Comparison of ENCODE assay signal across 10 cellular contexts in the genomic region with DNA sequence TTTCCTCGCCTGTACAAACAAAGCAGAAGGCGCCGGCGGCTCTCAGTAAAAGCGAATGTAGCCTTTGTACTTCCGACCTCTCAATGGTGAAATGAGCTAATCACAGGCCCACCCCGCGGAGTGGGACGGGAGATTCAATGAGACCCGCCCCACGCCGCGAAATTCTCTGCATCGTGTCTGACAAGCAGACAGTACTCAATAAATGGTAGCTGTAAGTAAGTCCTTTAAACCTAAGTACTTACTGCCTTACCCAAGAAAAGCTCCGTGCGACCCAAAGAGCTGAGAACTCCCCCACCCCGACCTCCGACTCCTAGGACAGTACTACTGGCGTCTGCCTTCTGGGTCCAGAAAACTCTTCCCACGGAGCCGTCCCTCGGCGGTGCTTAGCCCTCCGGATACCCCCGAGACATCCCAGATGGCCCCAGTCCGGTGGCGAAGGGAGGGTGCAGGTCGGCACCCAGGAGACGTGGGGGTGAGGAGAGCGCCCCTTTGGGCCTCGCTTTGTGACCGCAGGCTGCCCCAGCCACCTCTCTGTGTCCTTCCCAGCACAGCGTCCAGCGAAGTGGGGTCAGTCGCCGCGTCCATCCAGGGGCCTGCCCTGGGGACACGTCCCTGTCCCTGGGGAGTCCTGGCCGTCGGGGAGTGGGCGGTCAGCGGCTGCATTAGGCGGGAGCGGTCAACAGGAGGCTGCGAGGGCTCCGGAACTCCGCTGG. TPM values are rescaled to one million over a fixed set of nuclear protein-coding genes. Genes with fewer than 3 reads are reported as not detected.
DNase-seq lines count a peak whose midpoint lies in the region; ATAC-seq and TF ChIP-seq lines count a peak whose summit lies in the region.
"Had no signal": no experiment of that assay in that cellular context is flagged by ENCODE, and none has a peak within 500 bp of the region (broad histone marks: within the 10 kb centered on the region; RNA-seq: fewer than 3 reads in every experiment).

No MANE protein-coding gene starts in this region.

- H3K4me1 ChIP-seq in muscle layer of duodenum (ENCODE audit: control insufficient read depth in 1 of 2, insufficient read depth in 2 of 2, low read length in 2 of 2) (peaks cover 0 to 18% of the 10 kb centered on the region in 2 donors), uterus (peaks cover 0 to 10% of the 10 kb centered on the region in 2 donors)

- H3K4me3 Mint-ChIP-seq in natural killer cell: peak overlapping the region; percentile 61
- no peak overlapping the region for H3K4me3 Mint-ChIP-seq in natural killer cell treated with Interleukin-12 subunit alpha and Interleukin-12 subunit beta and Interleukin-15 and Interleukin-18, amount 100 ng/mL, for 72 hours

- no peak for TF ChIP-seq POLR2A in uterus (IDR thresholded peaks at IDR 0.05)

- no peaks in the 10 kb centered on the region for H3K9me3 ChIP-seq in muscle layer of duodenum (ENCODE audit: control insufficient read depth in 1 of 2, low read length in 2 of 2)
- no peaks in the 10 kb centered on the region for H3K9me3 ChIP-seq in uterus

- H3K36me3 Mint-ChIP-seq in natural killer cell: no peaks in the 10 kb centered on the region
- H3K36me3 Mint-ChIP-seq in natural killer cell treated with Interleukin-12 subunit alpha and Interleukin-12 subunit beta and Interleukin-15 and Interleukin-18, amount 100 ng/mL, for 72 hours: no peaks in the 10 kb centered on the region

- DNase-seq in natural killer cell: no peak
- no peak for DNase-seq in natural killer cell treated with Interleukin-12 subunit alpha and Interleukin-12 subunit beta and Interleukin-15 and Interleukin-18, amount 100 ng/mL, for 72 hours (ENCODE audit: low spot score)
- DNase-seq in dorsolateral prefrontal cortex: no peak
- DNase-seq in uterus: peak; percentile 36 to 37
- DNase-seq in hypothalamus (lab: John Stamatoyannopoulos, UW): no peak
- DNase-seq in stimulated activated CD4-positive, alpha-beta T cell treated with anti-CD3 and anti-CD28 coated beads, Interleukin-4, amount 100 ng/mL, for 4 hours: no peak
- DNase-seq: activated CD4-positive, alpha-beta T cell treated with anti-CD3 and anti-CD28 coated beads for 4 hours; stimulated activated naive CD4-positive, alpha-beta T cell treated with Interleukin-2 at 50 U/mL for 16 hours had no signal

- H3K36me3 ChIP-seq in muscle layer of duodenum (ENCODE audit: control insufficient read depth in 1 of 2, insufficient read depth in 2 of 2, low read length in 2 of 2) (no peaks in the 10 kb centered on the region), uterus (no peaks in the 10 kb centered on the region)

- ATAC-seq in natural killer cell: no peak
- ATAC-seq in natural killer cell treated with Interleukin-12 subunit alpha and Interleukin-12 subunit beta and Interleukin-15 and Interleukin-18, amount 100 ng/mL, for 72 hours: no peak
- ATAC-seq in HG03565 (IDR thresholded peaks at IDR 0.05; ENCODE audit: unreplicated experiment): no peak

- no peaks in the 10 kb centered on the region for H3K9me3 Mint-ChIP-seq in natural killer cell
- H3K9me3 Mint-ChIP-seq in natural killer cell treated with Interleukin-12 subunit alpha and Interleukin-12 subunit beta and Interleukin-15 and Interleukin-18, amount 100 ng/mL, for 72 hours: no peaks in the 10 kb centered on the region

- intact Hi-C loops in natural killer cell (cut with micrococcal nuclease): loop anchor here (1.0 kb wide), 2 partner anchors 696 to 715 kb away; no protein-coding TSS in a partner anchor
- intact Hi-C loops in dorsolateral prefrontal cortex (cut with DNase I): loop anchor here (2.0 to 10.0 kb wide), 6 partner anchors 94 to 714 kb away; no protein-coding TSS in a partner anchor
- intact Hi-C loops in uterus (cut with DNase I; ENCODE audit: low total_unique reads): loop anchor here (10.0 kb wide), 2 partner anchors 469 to 711 kb away; no protein-coding TSS in a partner anchor

- H3K27ac ChIP-seq in dorsolateral prefrontal cortex: peak overlapping the region in 1 of 59 donors; percentile 63
- H3K27ac ChIP-seq in muscle layer of duodenum (ENCODE audit: low read length): no peak overlapping the region
- H3K27ac ChIP-seq in uterus: peak overlapping the region; percentile 85 to 88

- TF ChIP-seq CTCF in natural killer cell (IDR thresholded peaks at IDR 0.05) (no peak), dorsolateral prefrontal cortex (IDR thresholded peaks at IDR 0.05 in 54 of 56, conservative IDR thresholded peaks at IDR 0.05 in 2 of 56; ENCODE audit: low read depth in 1 of 56, partially characterized antibody in 56 of 56) (no peak), uterus (IDR thresholded peaks at IDR 0.05) (no peak)

- H3K4me3 ChIP-seq in dorsolateral prefrontal cortex: peak overlapping the region in 45 of 59 donors; percentile 36 to 75 (median 61)
- H3K4me3 ChIP-seq in muscle layer of duodenum (ENCODE audit: low read depth in 1 of 2, low read length in 2 of 2): peak overlapping the region; percentile 21 to 77
- peak overlapping the region; percentile 66 to 77 for H3K4me3 ChIP-seq in uterus

- H3K27me3 ChIP-seq in dorsolateral prefrontal cortex (peaks cover 0 to 55% (median 14%) of the 10 kb centered on the region in 45 donors), muscle layer of duodenum (ENCODE audit: low read depth, low read length) (no peaks in the 10 kb centered on the region), uterus (no peaks in the 10 kb centered on the region)

- H3K27me3 Mint-ChIP-seq in natural killer cell (ENCODE audit: low read depth in 2 of 2): peaks cover 27 to 34% of the 10 kb centered on the region in 2 donors
- H3K27me3 Mint-ChIP-seq in natural killer cell treated with Interleukin-12 subunit alpha and Interleukin-12 subunit beta and Interleukin-15 and Interleukin-18, amount 100 ng/mL, for 72 hours: peaks cover 14% of the 10 kb centered on the region in 2 donors

- no peak overlapping the region for H3K27ac Mint-ChIP-seq in natural killer cell
- H3K27ac Mint-ChIP-seq in natural killer cell treated with Interleukin-12 subunit alpha and Interleukin-12 subunit beta and Interleukin-15 and Interleukin-18, amount 100 ng/mL, for 72 hours: no peak overlapping the region

- no peaks in the 10 kb centered on the region for H3K4me1 Mint-ChIP-seq in natural killer cell
- no peaks in the 10 kb centered on the region for H3K4me1 Mint-ChIP-seq in natural killer cell treated with Interleukin-12 subunit alpha and Interleukin-12 subunit beta and Interleukin-15 and Interleukin-18, amount 100 ng/mL, for 72 hours (ENCODE audit: low read depth in 2 of 2)

RNA-seq across cellular contexts. Expression of gene CXCL12, which starts 1.0 kb away (rescaled TPM):
- total RNA-seq in natural killer cell: not detected
- total RNA-seq in natural killer cell treated with Interleukin-12 subunit alpha and Interleukin-12 subunit beta and Interleukin-15 and Interleukin-18, amount 100 ng/mL, for 72 hours: 1 to 10 TPM in 1 of 2 donors, not detected in 1; 2.0 TPM
- total RNA-seq in dorsolateral prefrontal cortex: 10 to 100 TPM in 67 of 120 experiments, 1 to 10 TPM in 53; 2.1 to 36.3 (median 10.6) TPM
- 100 to 1,000 TPM in 2 of 4 donors, 10 to 100 TPM in 2; 44.8 to 146 (median 97.5) TPM for total RNA-seq in uterus

Comparison
In these comparisons a context has a peak if more than half of its experiments do, and no peak if none do; other contexts are left out.
1. DNase-seq: peak in uterus (2 of 2); none in natural killer cell (single experiment), natural killer cell treated with Interleukin-12 subunit alpha and Interleukin-12 subunit beta and Interleukin-15 and Interleukin-18, amount 100 ng/mL, for 72 hours (single experiment), dorsolateral prefrontal cortex (0 of 10), hypothalamus (0 of 51) and stimulated activated CD4-positive, alpha-beta T cell treated with anti-CD3 and anti-CD28 coated beads, Interleukin-4, amount 100 ng/mL, for 4 hours (0 of 2).
2. Peak in every context shown above with its lines, with median percentiles within 50 percentile points of each other: H3K4me3 ChIP-seq.